ENCODE assay signal across 11 cellular contexts in the genomic region with DNA sequence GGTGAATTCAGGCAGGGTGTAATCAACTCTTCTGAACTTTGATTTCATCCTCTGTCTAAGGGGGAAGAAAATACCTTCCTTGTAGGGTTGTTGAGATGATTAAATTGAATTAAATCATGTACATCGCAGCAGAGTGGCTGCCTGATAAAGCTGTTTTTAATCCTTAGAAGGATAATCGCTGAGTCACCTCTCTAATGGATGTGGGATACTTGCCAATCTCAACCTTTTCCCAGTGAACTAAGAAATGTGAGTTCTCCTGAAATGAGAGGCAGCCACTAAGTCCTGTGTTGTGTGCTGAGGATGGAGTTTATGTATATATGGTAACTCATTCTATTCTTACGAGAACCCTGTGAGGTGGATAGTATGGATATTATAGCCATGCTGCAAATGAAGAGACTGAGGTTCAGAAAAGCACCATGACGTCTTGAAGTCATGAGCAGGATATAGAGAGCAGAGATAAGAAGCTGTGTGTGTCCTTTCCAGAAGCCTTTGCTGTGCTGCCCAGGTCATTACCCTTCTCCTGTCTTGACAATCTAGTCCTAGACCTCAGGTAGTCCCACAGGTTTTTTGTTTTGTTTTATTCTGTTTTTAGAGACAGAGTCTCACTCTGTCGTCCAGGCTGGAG.
A peak's percentile ranks its signal among the peaks of the same experiment; 100 is the strongest.
DNase-seq lines count a peak whose midpoint lies in the region; ATAC-seq, FAIRE-seq and TF ChIP-seq lines count a peak whose summit lies in the region.
"Had no signal": no experiment of that assay in that cellular context is flagged by ENCODE, and none has a peak within 500 bp of the region (broad histone marks: within the 10 kb centered on the region; RNA-seq: fewer than 3 reads in every experiment).

No MANE protein-coding gene starts in this region.

- 48 to 51% methylated on average over 5 of the region's 5 CpGs for WGBS in pancreas, 2 donors

- no peaks in the 10 kb centered on the region for H3K4me1 ChIP-seq in pancreas
- H3K4me1 ChIP-seq in effector memory CD4-positive, alpha-beta T cell (ENCODE audit: control insufficient read depth, insufficient read depth, low read length, poor library complexity, severe bottlenecking), result peaks cover 5% of the 10 kb centered on the region

- no peak overlapping the region for H3K27ac ChIP-seq in pancreas
- no peak overlapping the region for H3K27ac ChIP-seq in effector memory CD4-positive, alpha-beta T cell (ENCODE audit: insufficient read depth, low read length, poor library complexity, severe bottlenecking)
- no peak overlapping the region for H3K27ac ChIP-seq in substantia nigra (ENCODE audit: low read depth, low read length, poor library complexity, severe bottlenecking)

- in situ Hi-C loops in GM13977 (cut with MboI; ENCODE audit: low pct_unique_long_range_greater_than_20kb, low sequenced_read_pairs, unreplicated experiment), result loop anchor here (10.0 to 25.0 kb wide), 2 partner anchors 195 to 522 kb away; no protein-coding TSS in a partner anchor

- FAIRE-seq in pancreas (lab: Jason Lieb, UNC), result no peak
- FAIRE-seq: endometrium, GM19239 had no signal

- intact Hi-C loops in pancreas (cut with DNase I), result no loop called here

- TF ChIP-seq CTCF in pancreas (IDR thresholded peaks at IDR 0.05) (no peak), GM13977 (IDR thresholded peaks at IDR 0.05; ENCODE audit: extremely low read depth, insufficient read depth, missing control alignments) (no peak)

- peak; percentile 38 to 69 (median 54) for ATAC-seq in pancreas

- no peaks in the 10 kb centered on the region for H3K9me3 ChIP-seq in pancreas
- no peaks in the 10 kb centered on the region for H3K9me3 ChIP-seq in effector memory CD4-positive, alpha-beta T cell (ENCODE audit: control insufficient read depth, low read length)

- DNase-seq in COLO829 (ENCODE audit: low spot score), result peak; percentile 32
- peak; percentile 62 for DNase-seq in NCI-H226
- peak; percentile 70 for DNase-seq in dermis blood vessel endothelial cell
- no peak for DNase-seq in pancreas
- no peak for DNase-seq in effector memory CD4-positive, alpha-beta T cell
- no peak for DNase-seq in substantia nigra (lab: John Stamatoyannopoulos, UW)
- DNase-seq in GM13977 (ENCODE audit: low spot score), result no peak
- DNase-seq in SIG-M5 treated with dmso at 0.1 percent for 504 hours (lab: John Stamatoyannopoulos, UW; ENCODE audit: unreplicated experiment), result no peak
- DNase-seq: activated T-cell treated with anti-CD3 and anti-CD28 coated beads, Interleukin-2, amount 50 U/mL, for 4 hours had no signal

- no peak overlapping the region for H3K4me3 ChIP-seq in pancreas
- no peak overlapping the region for H3K4me3 ChIP-seq in effector memory CD4-positive, alpha-beta T cell (ENCODE audit: insufficient read depth, low read depth, low read length, poor library complexity, severe bottlenecking)

- no peaks in the 10 kb centered on the region for H3K36me3 ChIP-seq in pancreas
- H3K36me3 ChIP-seq in effector memory CD4-positive, alpha-beta T cell (ENCODE audit: control insufficient read depth, insufficient read depth, low read length), result no peaks in the 10 kb centered on the region

- H3K27me3 ChIP-seq in pancreas, result no peaks in the 10 kb centered on the region
- H3K27me3 ChIP-seq in effector memory CD4-positive, alpha-beta T cell (replicated peaks; ENCODE audit: control insufficient read depth, insufficient read depth, low read length, poor library complexity, severe bottlenecking), result no peaks in the 10 kb centered on the region

Comparison
In these comparisons a context has a peak if more than half of its experiments do, and no peak if none do; other contexts are left out.
1. DNase-seq: peak in COLO829 (single experiment), NCI-H226 (single experiment) and dermis blood vessel endothelial cell (single experiment); none in pancreas (0 of 6), effector memory CD4-positive, alpha-beta T cell (0 of 3), substantia nigra (0 of 49), GM13977 (single experiment) and SIG-M5 treated with dmso at 0.1 percent for 504 hours (single experiment).